Comparison of ENCODE assay signal across 24 cellular contexts in genomic region chr11:119446871-119447663, GRCh38. TPM values are rescaled to one million over a fixed set of nuclear protein-coding genes. Genes with fewer than 3 reads are reported as not detected.
DNase-seq lines count a peak whose midpoint lies in the region; ATAC-seq and TF ChIP-seq lines count a peak whose summit lies in the region.
"Had no signal": no experiment of that assay in that cellular context is flagged by ENCODE, and none has a peak within 500 bp of the region (broad histone marks: within the 10 kb centered on the region; RNA-seq: fewer than 3 reads in every experiment).

No MANE protein-coding gene starts in this region.

- TF ChIP-seq POLR2A in esophagus muscularis mucosa (IDR thresholded peaks at IDR 0.05; ENCODE audit: low read depth): no peak

- no peak for DNase-seq in Karpas-422
- peak; percentile 72 for DNase-seq in esophagus muscularis mucosa (ENCODE audit: extremely low spot score)
- DNase-seq in NCI-H2227 (lab: John Stamatoyannopoulos, UW; ENCODE audit: unreplicated experiment): no peak
- DNase-seq: activated CD4-positive, alpha-beta T cell treated with anti-CD3 and anti-CD28 coated beads for 48 hours; CD8-positive, alpha-beta memory T cell; cortex of kidney; effector memory CD8-positive, alpha-beta T cell; NCI-H1092; NCI-H1694 treated with DMSO at 0.1 percent for 48 hours; NCI-H524; NK-92 treated with Interleukin-12 subunit alpha and Interleukin-12 subunit beta, amount 100 ng/mL, for 24 hours; stimulated activated naive CD4-positive, alpha-beta T cell; T1000; WERI-Rb-1 had no signal

- H4K20me1 ChIP-seq in BLaER1: no peaks in the 10 kb centered on the region
- H4K20me1 ChIP-seq in Karpas-422 (ENCODE audit: insufficient read depth, low read depth, low read length): no peaks in the 10 kb centered on the region

- TF ChIP-seq EP300 in esophagus muscularis mucosa (IDR thresholded peaks at IDR 0.05): no peak

- TF ChIP-seq CTCF in esophagus muscularis mucosa (IDR thresholded peaks at IDR 0.05): no peak

- H3K4me3 ChIP-seq in BLaER1: 0 out of 2 replicates have a peak overlapping the region, but pooled peaks have one; percentile 13
- H3K4me3 ChIP-seq in Karpas-422 (ENCODE audit: low read length): peak overlapping the region; percentile 39
- H3K4me3 ChIP-seq in esophagus muscularis mucosa: no peak overlapping the region
- no peak overlapping the region for H3K4me3 ChIP-seq in skeletal muscle tissue (ENCODE audit: low read length in 3 of 3)
- H3K4me3 ChIP-seq: ascending aorta, cardiac muscle cell, HAP-1, suprapubic skin had no signal

- ATAC-seq in HG03280 (IDR thresholded peaks at IDR 0.05; ENCODE audit: unreplicated experiment): no peak
- no peak for ATAC-seq in GM21515 (IDR thresholded peaks at IDR 0.05; ENCODE audit: unreplicated experiment)
- ATAC-seq: effector memory CD8-positive, alpha-beta T cell; left lobe of liver had no signal

- H3K36me3 ChIP-seq in BLaER1 (no peaks in the 10 kb centered on the region), Karpas-422 (ENCODE audit: insufficient read depth, low read length) (no peaks in the 10 kb centered on the region), esophagus muscularis mucosa (no peaks in the 10 kb centered on the region), skeletal muscle tissue (ENCODE audit: control insufficient read depth in 3 of 3, insufficient read depth in 3 of 3, low read length in 3 of 3) (no peaks in the 10 kb centered on the region)
- H3K36me3 ChIP-seq: ascending aorta, cardiac muscle cell, HAP-1, suprapubic skin, WERI-Rb-1 had no signal

- H3K9ac ChIP-seq in BLaER1 (peak overlapping the region; percentile 52; the same call in 1 of the 2 replicates), Karpas-422 (ENCODE audit: low read length) (peak overlapping the region; percentile 71), skeletal muscle tissue (ENCODE audit: low read depth in 1 of 3, low read length in 3 of 3) (no peak overlapping the region)

- peak overlapping the region; percentile 84 for H3K4me2 ChIP-seq in BLaER1
- peak overlapping the region; percentile 64 for H3K4me2 ChIP-seq in Karpas-422 (ENCODE audit: low read depth, low read length, poor library complexity, severe bottlenecking)

- H3K4me1 ChIP-seq in BLaER1: peaks cover 24% of the 10 kb centered on the region
- H3K4me1 ChIP-seq in Karpas-422 (ENCODE audit: low read length): peaks cover 81% of the 10 kb centered on the region
- peaks cover 0 to 29% (median 22%) of the 10 kb centered on the region in 4 donors for H3K4me1 ChIP-seq in esophagus muscularis mucosa
- peaks cover 5 to 8% (median 5%) of the 10 kb centered on the region in 3 donors for H3K4me1 ChIP-seq in skeletal muscle tissue (ENCODE audit: control insufficient read depth in 3 of 3, insufficient read depth in 3 of 3, low read length in 3 of 3)
- H3K4me1 ChIP-seq: ascending aorta, HAP-1 had no signal

- no peak overlapping the region for H2AFZ ChIP-seq in Karpas-422 (ENCODE audit: low read length)

- H3K27me3 ChIP-seq in BLaER1: no peaks in the 10 kb centered on the region
- no peaks in the 10 kb centered on the region for H3K27me3 ChIP-seq in Karpas-422 (ENCODE audit: low read length)
- H3K27me3 ChIP-seq in esophagus muscularis mucosa: no peaks in the 10 kb centered on the region
- no peaks in the 10 kb centered on the region for H3K27me3 ChIP-seq in skeletal muscle tissue (ENCODE audit: control insufficient read depth in 3 of 3, insufficient read depth in 3 of 3, low read length in 3 of 3)
- H3K27me3 ChIP-seq: ascending aorta, cardiac muscle cell, suprapubic skin had no signal

- H3K79me2 ChIP-seq in Karpas-422 (ENCODE audit: low read length): no peaks in the 10 kb centered on the region

- H3K27ac ChIP-seq in BLaER1 (peak overlapping the region; percentile 63), Karpas-422 (ENCODE audit: low read length) (peak overlapping the region; percentile 100), esophagus muscularis mucosa (replicated peaks in 1 of 4) (peak overlapping the region in 1 of 4 donors; percentile 80), skeletal muscle tissue (ENCODE audit: low read depth, low read length) (peak overlapping the region; percentile 68)
- H3K27ac ChIP-seq: ascending aorta, cardiac muscle cell, WERI-Rb-1 had no signal

- 68% methylated on average over 10 of the region's 10 CpGs for WGBS in esophagus muscularis mucosa

- no peaks in the 10 kb centered on the region for H3K9me2 ChIP-seq in Karpas-422 (replicated peaks; ENCODE audit: insufficient read depth, low read length)

- intact Hi-C loops in esophagus muscularis mucosa (cut with DNase I): no loop called here

- H3K9me3 ChIP-seq in BLaER1 (no peaks in the 10 kb centered on the region), Karpas-422 (ENCODE audit: low read length) (no peaks in the 10 kb centered on the region), esophagus muscularis mucosa (no peaks in the 10 kb centered on the region), skeletal muscle tissue (ENCODE audit: control insufficient read depth in 3 of 3, low read length in 3 of 3) (no peaks in the 10 kb centered on the region)
- H3K9me3 ChIP-seq: ascending aorta, HAP-1, suprapubic skin had no signal

RNA-seq across cellular contexts. Expression of gene THY1, which starts 24.1 kb away (rescaled TPM):
- not detected in 2 replicates for total RNA-seq in Karpas-422 (2014; rRNA removed; shearing (Covaris generic); ENCODE audit: low replicate concordance)
- total RNA-seq in esophagus muscularis mucosa: 10 to 100 TPM; 13.3 to 70.1 (median 25.4) TPM
- 19.8 TPM for total RNA-seq in skeletal muscle tissue
- total RNA-seq: pulmonary artery endothelial cell had no signal

Comparison
In these comparisons a context has a peak if more than half of its experiments do, and no peak if none do; other contexts are left out.
1. H3K4me3 ChIP-seq: peak in BLaER1 (single experiment) and Karpas-422 (single experiment); none in esophagus muscularis mucosa (0 of 4) and skeletal muscle tissue (0 of 3).
2. H3K9ac ChIP-seq: peak in BLaER1 (single experiment) and Karpas-422 (single experiment); none in skeletal muscle tissue (0 of 3).
3. RNA of gene THY1, which starts 24.1 kb away (total RNA-seq): 13.3 to 70.1 TPM in esophagus muscularis mucosa and 19.8 TPM in skeletal muscle tissue (single experiment); not detected in Karpas-422; every median in the first group is over 10 times any median in the second.